In the genomic region with DNA sequence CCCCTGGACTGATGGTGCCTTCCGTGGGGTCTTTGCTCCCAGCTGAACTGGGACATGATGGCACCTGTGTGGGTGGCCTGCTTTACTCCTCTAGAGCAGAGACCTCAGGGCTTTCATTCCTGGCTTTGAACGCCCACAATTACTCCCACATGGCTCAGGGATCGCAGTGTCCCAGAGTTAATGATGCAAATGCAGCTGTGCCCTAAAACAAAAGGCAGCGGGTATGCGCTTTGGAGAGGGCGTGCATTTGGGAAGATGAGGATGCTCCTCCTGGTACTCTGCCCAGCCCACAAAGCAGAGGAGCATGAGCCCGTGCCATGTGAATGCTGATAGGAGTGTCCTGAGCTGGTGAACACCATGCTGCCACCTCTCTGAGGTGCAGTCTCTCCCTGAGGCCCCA, we compare ENCODE assay signal across 18 cellular contexts.
"Had no signal": no experiment of that assay in that cellular context is flagged by ENCODE, and none has a peak within 500 bp of the region (broad histone marks: within the 10 kb centered on the region; RNA-seq: fewer than 3 reads in every experiment).

No MANE protein-coding gene starts in this region.

- H2AFZ ChIP-seq: hepatocyte had no signal

- H3K27ac ChIP-seq: hepatocyte, thoracic aorta, upper lobe of left lung had no signal

- ATAC-seq: activated CD8-positive, alpha-beta memory T cell treated with anti-CD3 and anti-CD28 coated beads, Interleukin-2, amount 10 ng/mL, durations not matched to agents 7 days and 5 days; activated CD8-positive, alpha-beta T cell treated with anti-CD3 and anti-CD28 coated beads for 36 hours had no signal

- H3K4me1 ChIP-seq: upper lobe of left lung had no signal

- H3K36me3 Mint-ChIP-seq: activated CD8-positive, alpha-beta memory T cell treated with anti-CD3 and anti-CD28 coated beads, Interleukin-2, amount 10 ng/mL, durations not matched to agents 7 days and 5 days; activated naive CD4-positive, alpha-beta T cell treated with anti-CD3 and anti-CD28 coated beads, Interleukin-2, amount 10 ng/mL, durations not matched to agents 7 days and 5 days; natural killer cell treated with Interleukin-12 subunit alpha and Interleukin-12 subunit beta and Interleukin-15 and Interleukin-18, amount 100 ng/mL, for 72 hours had no signal

- H3K4me1 Mint-ChIP-seq: activated naive CD4-positive, alpha-beta T cell treated with anti-CD3 and anti-CD28 coated beads, Interleukin-2, amount 10 ng/mL, durations not matched to agents 7 days and 5 days had no signal

- H3K4me2 ChIP-seq: hepatocyte had no signal

- H3K4me3 ChIP-seq: hepatocyte, thoracic aorta, upper lobe of left lung had no signal

- H3K79me2 ChIP-seq: hepatocyte had no signal

- H3K27me3 Mint-ChIP-seq: activated CD4-positive, alpha-beta T cell treated with anti-CD3 and anti-CD28 coated beads, Interleukin-2, amount 10 ng/mL, durations not matched to agents 7 days and 5 days; dendritic cell treated with granulocyte-macrophage colony-stimulating factor and Interleukin-4, amounts not matched to agents 40 ng/mL and 50 ng/mL, for 4 days had no signal

- H3K9me3 ChIP-seq: thoracic aorta, upper lobe of left lung had no signal

- H3K4me3 Mint-ChIP-seq: activated CD4-positive, alpha-beta T cell treated with anti-CD3 and anti-CD28 coated beads, Interleukin-2, amount 10 ng/mL, durations not matched to agents 7 days and 5 days; activated CD8-positive, alpha-beta memory T cell treated with anti-CD3 and anti-CD28 coated beads, Interleukin-2, amount 10 ng/mL, durations not matched to agents 7 days and 5 days; activated CD8-positive, alpha-beta T cell treated with anti-CD3 and anti-CD28 coated beads for 36 hours; activated naive CD4-positive, alpha-beta T cell treated with anti-CD3 and anti-CD28 coated beads, Interleukin-2, amount 10 ng/mL, durations not matched to agents 7 days and 5 days; dendritic cell treated with granulocyte-macrophage colony-stimulating factor and Interleukin-4, amounts not matched to agents 40 ng/mL and 50 ng/mL, for 4 days; natural killer cell treated with Interleukin-12 subunit alpha and Interleukin-12 subunit beta and Interleukin-15 and Interleukin-18, amount 100 ng/mL, for 72 hours had no signal

- H3K36me3 ChIP-seq: thoracic aorta, upper lobe of left lung had no signal

- H3K27me3 ChIP-seq: hepatocyte, upper lobe of left lung had no signal

- DNase-seq: activated CD4-positive, alpha-beta T cell treated with anti-CD3 and anti-CD28 coated beads, Interleukin-2, amount 10 ng/mL, durations not matched to agents 7 days and 5 days; activated CD4-positive, CD25-positive, alpha-beta regulatory T cell treated with anti-CD3 and anti-CD28 coated beads, Interleukin-2, amount 50 U/mL, for 72 hours; activated CD8-positive, alpha-beta memory T cell treated with anti-CD3 and anti-CD28 coated beads, Interleukin-2, amount 10 ng/mL, durations not matched to agents 7 days and 5 days; activated CD8-positive, alpha-beta T cell treated with anti-CD3 and anti-CD28 coated beads for 36 hours; activated effector memory CD4-positive, alpha-beta T cell treated with anti-CD3 and anti-CD28 coated beads, Interleukin-2, amount 50 U/mL, for 16 hours; activated naive CD4-positive, alpha-beta T cell treated with anti-CD3 and anti-CD28 coated beads, Interleukin-2, amount 10 ng/mL, durations not matched to agents 7 days and 5 days; activated T-cell treated with anti-CD3 and anti-CD28 coated beads for 4 hours; effector CD8-positive, alpha-beta T cell; erythroblast; foreskin fibroblast; kidney glomerular epithelial cell; stimulated activated CD4-positive, alpha-beta T cell treated with anti-CD3 and anti-CD28 coated beads, Interleukin-4, amount 100 ng/mL, for 24 hours; stimulated activated naive CD4-positive, alpha-beta T cell treated with Interleukin-2 at 50 U/mL for 16 hours had no signal

- H3K9me3 Mint-ChIP-seq: activated CD4-positive, alpha-beta T cell treated with anti-CD3 and anti-CD28 coated beads, Interleukin-2, amount 10 ng/mL, durations not matched to agents 7 days and 5 days; activated CD8-positive, alpha-beta T cell treated with anti-CD3 and anti-CD28 coated beads for 36 hours; activated naive CD4-positive, alpha-beta T cell treated with anti-CD3 and anti-CD28 coated beads, Interleukin-2, amount 10 ng/mL, durations not matched to agents 7 days and 5 days; dendritic cell treated with granulocyte-macrophage colony-stimulating factor and Interleukin-4, amounts not matched to agents 40 ng/mL and 50 ng/mL, for 4 days; natural killer cell treated with Interleukin-12 subunit alpha and Interleukin-12 subunit beta and Interleukin-15 and Interleukin-18, amount 100 ng/mL, for 72 hours had no signal

- H3K27ac Mint-ChIP-seq: activated CD4-positive, alpha-beta T cell treated with anti-CD3 and anti-CD28 coated beads, Interleukin-2, amount 10 ng/mL, durations not matched to agents 7 days and 5 days; activated CD8-positive, alpha-beta memory T cell treated with anti-CD3 and anti-CD28 coated beads, Interleukin-2, amount 10 ng/mL, durations not matched to agents 7 days and 5 days; activated CD8-positive, alpha-beta T cell treated with anti-CD3 and anti-CD28 coated beads for 36 hours; activated naive CD4-positive, alpha-beta T cell treated with anti-CD3 and anti-CD28 coated beads, Interleukin-2, amount 10 ng/mL, durations not matched to agents 7 days and 5 days; dendritic cell treated with granulocyte-macrophage colony-stimulating factor and Interleukin-4, amounts not matched to agents 40 ng/mL and 50 ng/mL, for 4 days; natural killer cell treated with Interleukin-12 subunit alpha and Interleukin-12 subunit beta and Interleukin-15 and Interleukin-18, amount 100 ng/mL, for 72 hours had no signal
